In genomic region chr4:103008875-103009729, GRCh38 we compare ENCODE assay signal across 1 cellular context.
TF ChIP-seq lines count a peak whose summit lies in the region.

No MANE protein-coding gene starts in this region.

TF ChIP-seq in endothelial cell of umbilical vein, 7 proteins besides CTCF, POLR2A, EP300 and RAD21 (continued from another document):
- TF ChIP-seq JUN (IDR thresholded peaks at IDR 0.05; ENCODE audit: borderline replicate concordance, insufficient read depth, insufficient read length, low read depth), result no peak
- no peak for TF ChIP-seq GATA2 (IDR thresholded peaks at IDR 0.05; ENCODE audit: insufficient read depth, insufficient read length, low read depth, low read length)
